In genomic region chr15:47599806-47600205, GRCh38 we compare ENCODE assay signal across 32 cellular contexts.
"Had no signal": no experiment of that assay in that cellular context is flagged by ENCODE, and none has a peak within 500 bp of the region (broad histone marks: within the 10 kb centered on the region; RNA-seq: fewer than 3 reads in every experiment).

No MANE protein-coding gene starts in this region.

- H3K36me3 ChIP-seq: ascending aorta, breast epithelium, cardiac muscle cell, colonic mucosa, WERI-Rb-1 had no signal

- DNase-seq: activated CD4-positive, alpha-beta memory T cell treated with anti-CD3 and anti-CD28 coated beads, Interleukin-2, amount 10 ng/mL, durations not matched to agents 7 days and 5 days; activated CD4-positive, alpha-beta T cell treated with anti-CD3 and anti-CD28 coated beads for 36 hours; activated CD4-positive, alpha-beta T cell treated with anti-CD3 and anti-CD28 coated beads, Interleukin-2, amount 10 ng/mL, durations not matched to agents 7 days and 5 days; activated CD4-positive, alpha-beta T cell treated with anti-CD3 and anti-CD28 coated beads, Interleukin-2, amount 50 U/mL, for 4 hours; activated CD4-positive, CD25-positive, alpha-beta regulatory T cell; activated CD4-positive, CD25-positive, alpha-beta regulatory T cell treated with anti-CD3 and anti-CD28 coated beads, Interleukin-2, amount 50 U/mL, for 72 hours; activated CD8-positive, alpha-beta memory T cell treated with anti-CD3 and anti-CD28 coated beads, Interleukin-2, amount 50 U/mL, for 48 hours; activated gamma-delta T cell; activated naive CD4-positive, alpha-beta T cell; activated naive CD4-positive, alpha-beta T cell treated with anti-CD3 and anti-CD28 coated beads, Interleukin-2, amount 10 ng/mL, durations not matched to agents 7 days and 5 days; activated naive CD8-positive, alpha-beta T cell treated with anti-CD3 and anti-CD28 coated beads, Interleukin-2, amount 10 ng/mL, durations not matched to agents 7 days and 5 days; activated T-cell treated with anti-CD3 and anti-CD28 coated beads for 4 hours; activated T-cell treated with anti-CD3 and anti-CD28 coated beads, Interleukin-2, amount 50 U/mL, for 24 hours; activated T-cell treated with anti-CD3 and anti-CD28 coated beads, Interleukin-2, amount 50 U/mL, for 72 hours; central memory CD4-positive, alpha-beta T cell; cerebellar nuclear complex; colonic mucosa; effector memory CD4-positive, alpha-beta T cell; endodermal cell; foreskin fibroblast; head of caudate nucleus; T-helper 1 cell; T-helper 17 cell; T1000; WERI-Rb-1 had no signal

- ATAC-seq: activated CD4-positive, alpha-beta T cell treated with anti-CD3 and anti-CD28 coated beads for 36 hours; activated naive CD4-positive, alpha-beta T cell treated with anti-CD3 and anti-CD28 coated beads, Interleukin-2, amount 50 U/mL, for 72 hours; activated T-cell treated with anti-CD3 and anti-CD28 coated beads, Interleukin-2, amount 50 U/mL, for 72 hours; esophagus mucosa; T-helper 17 cell had no signal

- H3K4me1 ChIP-seq: ascending aorta, breast epithelium, colonic mucosa had no signal

- H3K27me3 ChIP-seq: ascending aorta, breast epithelium, cardiac muscle cell, colonic mucosa had no signal

- H3K9me3 ChIP-seq: breast epithelium, colonic mucosa had no signal

- H3K36me3 Mint-ChIP-seq: activated naive CD4-positive, alpha-beta T cell treated with anti-CD3 and anti-CD28 coated beads, Interleukin-2, amount 10 ng/mL, durations not matched to agents 7 days and 5 days; activated naive CD4-positive, alpha-beta T cell treated with anti-CD3 and anti-CD28 coated beads, Interleukin-2, amount 50 U/mL, for 72 hours; activated naive CD8-positive, alpha-beta T cell treated with anti-CD3 and anti-CD28 coated beads, Interleukin-2, amount 10 ng/mL, durations not matched to agents 7 days and 5 days had no signal

- H3K27ac Mint-ChIP-seq: activated CD4-positive, alpha-beta memory T cell treated with anti-CD3 and anti-CD28 coated beads, Interleukin-2, amount 10 ng/mL, durations not matched to agents 7 days and 5 days; activated CD4-positive, alpha-beta T cell treated with anti-CD3 and anti-CD28 coated beads for 36 hours; activated CD4-positive, alpha-beta T cell treated with anti-CD3 and anti-CD28 coated beads, Interleukin-2, amount 10 ng/mL, durations not matched to agents 7 days and 5 days; activated naive CD4-positive, alpha-beta T cell treated with anti-CD3 and anti-CD28 coated beads, Interleukin-2, amount 10 ng/mL, durations not matched to agents 7 days and 5 days; activated naive CD4-positive, alpha-beta T cell treated with anti-CD3 and anti-CD28 coated beads, Interleukin-2, amount 50 U/mL, for 72 hours; activated naive CD8-positive, alpha-beta T cell treated with anti-CD3 and anti-CD28 coated beads, Interleukin-2, amount 10 ng/mL, durations not matched to agents 7 days and 5 days; activated T-cell treated with anti-CD3 and anti-CD28 coated beads, Interleukin-2, amount 50 U/mL, for 24 hours; activated T-cell treated with anti-CD3 and anti-CD28 coated beads, Interleukin-2, amount 50 U/mL, for 72 hours; brain; T-helper 17 cell; T-helper 2 cell treated with Interferon-gamma antibody and Interleukin-4, amounts not matched to agents 5 μg/mL and 100 μg/mL, for 36 hours had no signal

- H3K4me3 ChIP-seq: ascending aorta, breast epithelium, cardiac muscle cell, colonic mucosa had no signal

- H3K27ac ChIP-seq: ascending aorta, breast epithelium, cardiac muscle cell, colonic mucosa, WERI-Rb-1 had no signal

- H3K4me1 Mint-ChIP-seq: activated CD4-positive, alpha-beta memory T cell treated with anti-CD3 and anti-CD28 coated beads, Interleukin-2, amount 10 ng/mL, durations not matched to agents 7 days and 5 days; activated CD4-positive, alpha-beta T cell treated with anti-CD3 and anti-CD28 coated beads for 36 hours; activated CD4-positive, alpha-beta T cell treated with anti-CD3 and anti-CD28 coated beads, Interleukin-2, amount 10 ng/mL, durations not matched to agents 7 days and 5 days; activated naive CD4-positive, alpha-beta T cell treated with anti-CD3 and anti-CD28 coated beads, Interleukin-2, amount 10 ng/mL, durations not matched to agents 7 days and 5 days; activated naive CD8-positive, alpha-beta T cell treated with anti-CD3 and anti-CD28 coated beads, Interleukin-2, amount 10 ng/mL, durations not matched to agents 7 days and 5 days; T-helper 17 cell had no signal

- H3K9me3 Mint-ChIP-seq: activated CD4-positive, alpha-beta T cell treated with anti-CD3 and anti-CD28 coated beads, Interleukin-2, amount 10 ng/mL, durations not matched to agents 7 days and 5 days had no signal

- H3K27me3 Mint-ChIP-seq: activated CD4-positive, alpha-beta memory T cell treated with anti-CD3 and anti-CD28 coated beads, Interleukin-2, amount 10 ng/mL, durations not matched to agents 7 days and 5 days; activated CD4-positive, alpha-beta T cell treated with anti-CD3 and anti-CD28 coated beads for 36 hours; activated CD4-positive, alpha-beta T cell treated with anti-CD3 and anti-CD28 coated beads, Interleukin-2, amount 10 ng/mL, durations not matched to agents 7 days and 5 days; activated naive CD4-positive, alpha-beta T cell treated with anti-CD3 and anti-CD28 coated beads, Interleukin-2, amount 10 ng/mL, durations not matched to agents 7 days and 5 days; activated naive CD8-positive, alpha-beta T cell treated with anti-CD3 and anti-CD28 coated beads, Interleukin-2, amount 10 ng/mL, durations not matched to agents 7 days and 5 days; activated T-cell treated with anti-CD3 and anti-CD28 coated beads, Interleukin-2, amount 50 U/mL, for 24 hours; brain; T-helper 17 cell had no signal

- H3K4me3 Mint-ChIP-seq: activated CD4-positive, alpha-beta memory T cell treated with anti-CD3 and anti-CD28 coated beads, Interleukin-2, amount 10 ng/mL, durations not matched to agents 7 days and 5 days; activated CD4-positive, alpha-beta T cell treated with anti-CD3 and anti-CD28 coated beads for 36 hours; activated CD4-positive, alpha-beta T cell treated with anti-CD3 and anti-CD28 coated beads, Interleukin-2, amount 10 ng/mL, durations not matched to agents 7 days and 5 days; activated naive CD4-positive, alpha-beta T cell treated with anti-CD3 and anti-CD28 coated beads, Interleukin-2, amount 10 ng/mL, durations not matched to agents 7 days and 5 days; activated naive CD8-positive, alpha-beta T cell treated with anti-CD3 and anti-CD28 coated beads, Interleukin-2, amount 10 ng/mL, durations not matched to agents 7 days and 5 days; activated T-cell treated with anti-CD3 and anti-CD28 coated beads, Interleukin-2, amount 50 U/mL, for 24 hours; activated T-cell treated with anti-CD3 and anti-CD28 coated beads, Interleukin-2, amount 50 U/mL, for 72 hours; brain; endodermal cell; T-helper 17 cell; T-helper 2 cell treated with Interferon-gamma antibody and Interleukin-4, amounts not matched to agents 5 μg/mL and 100 μg/mL, for 36 hours had no signal
